8 cellular contexts compared by ENCODE assay signal in genomic region chr14:74713395-74713735, GRCh38. TPM values are rescaled to one million over a fixed set of nuclear protein-coding genes. Genes with fewer than 3 reads are reported as not detected.
DNase-seq lines count a peak whose midpoint lies in the region; TF ChIP-seq lines count a peak whose summit lies in the region.

No MANE protein-coding gene starts in this region.

- WGBS in SK-N-SH (ENCODE audit: low lambda C conversion rate) = 20% methylated on average over 6 of the region's 6 CpGs
- 16% methylated on average over 6 of the region's 6 CpGs for WGBS in prostate gland

- H3K79me2 ChIP-seq in SK-N-SH (ENCODE audit: insufficient read depth) = peaks cover 73% of the 10 kb centered on the region

- peak overlapping the region; percentile 40 to 63; a peak in 3 of 4 replicates for H3K27ac ChIP-seq in SK-N-SH (ENCODE audit: low read depth in 2 of 2, low read length in 1 of 2)
- H3K27ac ChIP-seq in prostate gland = peak overlapping the region; percentile 78 to 81

- no peak for TF ChIP-seq EP300 in SK-N-SH (IDR thresholded peaks at IDR 0.05; ENCODE audit: borderline replicate concordance in 1 of 2, low read depth in 1 of 2, low read length in 1 of 2)

- no peaks in the 10 kb centered on the region for H3K9me2 ChIP-seq in SK-N-SH

- TF ChIP-seq RAD21 in SK-N-SH (IDR thresholded peaks at IDR 0.05; ENCODE audit: low read length) = no peak

- no peak for TF ChIP-seq POLR2A in prostate gland (IDR thresholded peaks at IDR 0.05)

- H3K4me3 ChIP-seq in GM12865 (ENCODE audit: low read depth, low read length) (peak overlapping the region; percentile 89), SK-N-SH (ENCODE audit: low read depth in 2 of 2, low read length in 1 of 2) (peak overlapping the region; percentile 85 to 89), fibroblast of pulmonary artery (replicated peaks; ENCODE audit: low read depth, low read length) (peak overlapping the region; percentile 74), prostate gland (peak overlapping the region; percentile 53 to 72)

- CTCF ChIA-PET in SK-N-SH (lab: Yijun Ruan, JAX) = no interaction called here

- DNase-seq in GM12865 (ENCODE audit: low read depth) (no peak), SK-N-SH (no peak), fibroblast of pulmonary artery (ENCODE audit: low read depth) (no peak), prostate gland (ENCODE audit: low spot score) (no peak), NCI-H2227 (lab: John Stamatoyannopoulos, UW; ENCODE audit: unreplicated experiment) (no peak), retina (no peak), medulla oblongata (ENCODE audit: extremely low spot score) (no peak), ecto neural progenitor cell (ENCODE audit: low spot score) (no peak)

- POLR2A ChIA-PET in SK-N-SH (lab: Yijun Ruan, JAX) = no interaction called here

- H3K36me3 ChIP-seq in SK-N-SH (replicated peaks in 1 of 2; ENCODE audit: control insufficient read depth in 1 of 2, insufficient read depth in 2 of 2, low read length in 1 of 2) (peaks cover 29 to 33% of the 10 kb centered on the region in 2 experiments), prostate gland (peaks cover 0 to 4% of the 10 kb centered on the region in 2 donors)

- no peaks in the 10 kb centered on the region for H3K9me3 ChIP-seq in SK-N-SH
- H3K9me3 ChIP-seq in prostate gland = no peaks in the 10 kb centered on the region

- TF ChIP-seq CTCF in GM12865 (IDR thresholded peaks at IDR 0.05; ENCODE audit: insufficient read depth, low read depth, low read length, missing control alignments) (no peak), SK-N-SH (IDR thresholded peaks at IDR 0.05) (no peak), fibroblast of pulmonary artery (IDR thresholded peaks at IDR 0.05; ENCODE audit: low read length, missing control alignments) (no peak), prostate gland (IDR thresholded peaks at IDR 0.05) (no peak)

- intact Hi-C loops in prostate gland (cut with DNase I) = loop anchor here (5.0 to 10.0 kb wide), 2 partner anchors 51 to 101 kb away; partner anchors contain the start of genes LTBP2 and YLPM1

- H3K27me3 ChIP-seq in SK-N-SH (ENCODE audit: insufficient read depth) = no peaks in the 10 kb centered on the region
- no peaks in the 10 kb centered on the region for H3K27me3 ChIP-seq in prostate gland (replicated peaks; ENCODE audit: insufficient read depth)

- peaks cover 12% of the 10 kb centered on the region for H3F3A ChIP-seq in SK-N-SH (replicated peaks; ENCODE audit: insufficient read depth)

- H3K9ac ChIP-seq in SK-N-SH = peak overlapping the region; percentile 77

- peak overlapping the region; percentile 80 for H2AFZ ChIP-seq in SK-N-SH (ENCODE audit: low read depth)

- peaks cover 14% of the 10 kb centered on the region; the same call in 1 of the 2 replicates for H4K20me1 ChIP-seq in SK-N-SH (ENCODE audit: insufficient read depth)

- H3K4me1 ChIP-seq in SK-N-SH (ENCODE audit: control insufficient read depth in 1 of 2, insufficient read depth in 2 of 2, low read depth in 1 of 2, low read length in 1 of 2) (peaks cover 6 to 14% of the 10 kb centered on the region in 2 experiments; a peak in 3 of 4 replicates), prostate gland (replicated peaks) (peaks cover 4% of the 10 kb centered on the region)

- H3K4me2 ChIP-seq in SK-N-SH = peak overlapping the region; percentile 67

TF ChIP-seq in SK-N-SH, 30 proteins besides CTCF, POLR2A, EP300 and RAD21:
- TF ChIP-seq RCOR1 (IDR thresholded peaks at IDR 0.05; ENCODE audit: low read length) (no peak), FOSL2 (IDR thresholded peaks at IDR 0.05; ENCODE audit: borderline replicate concordance, low read depth) (no peak), PBX3 (IDR thresholded peaks at IDR 0.05) (no peak), GABPA (IDR thresholded peaks at IDR 0.05; ENCODE audit: low read depth) (no peak), TCF12 (IDR thresholded peaks at IDR 0.05) (no peak), EZH2phosphoT487 (IDR thresholded peaks at IDR 0.05; ENCODE audit: borderline replicate concordance, low read depth) (no peak), SMC3 (IDR thresholded peaks at IDR 0.05; ENCODE audit: low read depth, low read length) (no peak)

RNA-seq across cellular contexts. Expression of gene FCF1, which starts 0.4 kb away (rescaled TPM):
- polyA plus RNA-seq in SK-N-SH (2012; rRNA removed) = 42.6 and 56.7 TPM in 2 replicates
- polyA plus RNA-seq in SK-N-SH (2012; cell fraction: cytosol; rRNA removed) = 65.7 and 79.5 TPM in 2 replicates
- 20.8 and 36.2 TPM in 2 replicates for polyA plus RNA-seq in SK-N-SH (2012; cell fraction: nucleus; rRNA removed)
- 10 to 100 TPM; 24.2 to 26.0 TPM for total RNA-seq in prostate gland

RNA-seq across cellular contexts. Expression of gene AREL1, which starts 0.5 kb away (rescaled TPM):
- polyA plus RNA-seq in SK-N-SH (2012; rRNA removed) = 35.1 and 50.8 TPM in 2 replicates
- 27.0 and 33.1 TPM in 2 replicates for polyA plus RNA-seq in SK-N-SH (2012; cell fraction: cytosol; rRNA removed)
- polyA plus RNA-seq in SK-N-SH (2012; cell fraction: nucleus; rRNA removed) = 62.9 and 79.3 TPM in 2 replicates
- total RNA-seq in prostate gland = 10 to 100 TPM; 14.8 to 51.2 TPM

RNA-seq across cellular contexts. Expression of gene YLPM1, which starts 49.8 kb away (rescaled TPM):
- polyA plus RNA-seq in SK-N-SH (2012; rRNA removed) = 9.4 and 14.0 TPM in 2 replicates
- polyA plus RNA-seq in SK-N-SH (2012; cell fraction: cytosol; rRNA removed) = 15.1 and 16.7 TPM in 2 replicates
- 23.2 and 37.0 TPM in 2 replicates for polyA plus RNA-seq in SK-N-SH (2012; cell fraction: nucleus; rRNA removed)
- 10 to 100 TPM; 39.0 to 71.9 TPM for total RNA-seq in prostate gland
